ENCODE assay signal across 8 cellular contexts in the genomic region with DNA sequence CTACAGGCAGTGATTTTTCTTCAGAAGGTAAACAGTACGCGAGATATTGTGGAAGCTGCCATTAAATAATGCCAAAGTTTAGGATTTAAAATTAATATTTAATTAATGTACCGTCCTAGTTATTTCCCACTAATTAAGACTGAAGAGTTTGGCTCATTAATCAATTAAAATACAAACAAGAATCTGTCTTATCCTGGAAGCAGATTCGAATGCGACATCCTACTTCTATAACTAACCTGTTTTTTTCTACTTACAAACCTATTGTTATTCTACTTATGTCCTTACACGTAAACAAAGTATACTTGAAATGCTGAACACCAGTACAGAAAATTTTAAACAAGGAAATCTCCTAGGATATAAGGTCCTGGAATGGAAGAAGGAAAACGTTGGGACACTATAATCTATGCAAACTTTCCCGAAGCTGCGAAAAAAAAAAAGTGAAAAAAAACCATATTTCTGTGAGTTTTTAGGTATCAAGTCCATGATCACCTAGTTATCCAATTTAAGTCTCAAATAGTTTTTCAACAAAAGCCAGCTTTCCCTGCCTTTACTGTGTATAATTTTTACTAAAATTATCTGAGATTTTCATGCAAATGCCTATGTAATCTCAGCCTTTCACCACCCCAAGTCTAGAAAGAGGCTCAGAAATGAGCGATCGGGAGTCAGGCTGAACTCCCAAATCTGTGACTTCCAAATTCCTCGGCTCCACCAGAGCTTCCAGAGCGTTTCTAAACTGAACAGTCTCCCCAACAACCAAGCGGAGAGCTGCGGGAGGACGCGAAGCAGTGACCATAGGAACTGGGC. TPM values are rescaled to one million over a fixed set of nuclear protein-coding genes. Genes with fewer than 3 reads are reported as not detected.
A peak's percentile ranks its signal among the peaks of the same experiment; 100 is the strongest.
DNase-seq lines count a peak whose midpoint lies in the region; ATAC-seq lines count a peak whose summit lies in the region.

No MANE protein-coding gene starts in this region.

- H3K4me1 Mint-ChIP-seq in T-helper 1 cell treated with Interleukin-12 subunit alpha and Interleukin-12 subunit beta and Interleukin-4 antibody, amounts not matched to agents 30 μg/mL and 1 μg/mL, for 36 hours (ENCODE audit: low read depth) = peaks cover 8% of the 10 kb centered on the region
- H3K4me1 Mint-ChIP-seq in activated naive CD8-positive, alpha-beta T cell treated with anti-CD3 and anti-CD28 coated beads for 36 hours = peaks cover 14% of the 10 kb centered on the region

- no peaks in the 10 kb centered on the region for H3K9me3 ChIP-seq in subcutaneous abdominal adipose tissue (ENCODE audit: control insufficient read depth in 5 of 5, low read length in 5 of 5)

- no peak for ATAC-seq in HG02970 (IDR thresholded peaks at IDR 0.05; ENCODE audit: low FRiP score, unreplicated experiment)

- H3K4me3 ChIP-seq in subcutaneous abdominal adipose tissue (ENCODE audit: low read depth in 1 of 5, low read length in 5 of 5) = peak overlapping the region; percentile 77 to 99 (median 91)

- peak overlapping the region; percentile 52 for H3K27ac Mint-ChIP-seq in T-helper 1 cell treated with Interleukin-12 subunit alpha and Interleukin-12 subunit beta and Interleukin-4 antibody, amounts not matched to agents 30 μg/mL and 1 μg/mL, for 36 hours
- peak overlapping the region; percentile 88 for H3K27ac Mint-ChIP-seq in activated naive CD8-positive, alpha-beta T cell treated with anti-CD3 and anti-CD28 coated beads for 36 hours

- DNase-seq in T-helper 1 cell = no peak
- no peak for DNase-seq in activated naive CD8-positive, alpha-beta T cell treated with anti-CD3 and anti-CD28 coated beads for 36 hours
- DNase-seq in iris pigment epithelial cell (ENCODE audit: low read depth) = peak; percentile 15
- DNase-seq in NCI-H146 treated with DMSO at 0.1 percent for 48 hours (lab: John Stamatoyannopoulos, UW; ENCODE audit: unreplicated experiment) = no peak
- DNase-seq in NCI-H774 (lab: John Stamatoyannopoulos, UW) = no peak

- H3K27me3 ChIP-seq in subcutaneous abdominal adipose tissue (ENCODE audit: control insufficient read depth in 5 of 5, insufficient read depth in 4 of 5, low read length in 5 of 5) = no peaks in the 10 kb centered on the region

- H3K9me3 Mint-ChIP-seq in T-helper 1 cell treated with Interleukin-12 subunit alpha and Interleukin-12 subunit beta and Interleukin-4 antibody, amounts not matched to agents 30 μg/mL and 1 μg/mL, for 36 hours = no peaks in the 10 kb centered on the region
- H3K9me3 Mint-ChIP-seq in activated naive CD8-positive, alpha-beta T cell treated with anti-CD3 and anti-CD28 coated beads for 36 hours = peaks cover 16% of the 10 kb centered on the region

- H3K36me3 ChIP-seq in subcutaneous abdominal adipose tissue (ENCODE audit: control insufficient read depth in 5 of 5, insufficient read depth in 5 of 5, low read length in 5 of 5) = no peaks in the 10 kb centered on the region

- peaks cover 3 to 21% (median 15%) of the 10 kb centered on the region in 5 donors for H3K4me1 ChIP-seq in subcutaneous abdominal adipose tissue (ENCODE audit: control insufficient read depth in 5 of 5, insufficient read depth in 5 of 5, low read length in 5 of 5)

- peak overlapping the region; percentile 70 for H3K27ac ChIP-seq in subcutaneous abdominal adipose tissue (ENCODE audit: low read depth, low read length)

- peaks cover 39% of the 10 kb centered on the region for H3K27me3 Mint-ChIP-seq in T-helper 1 cell treated with Interleukin-12 subunit alpha and Interleukin-12 subunit beta and Interleukin-4 antibody, amounts not matched to agents 30 μg/mL and 1 μg/mL, for 36 hours (ENCODE audit: low read depth)
- H3K27me3 Mint-ChIP-seq in activated naive CD8-positive, alpha-beta T cell treated with anti-CD3 and anti-CD28 coated beads for 36 hours = no peaks in the 10 kb centered on the region

- H3K4me3 Mint-ChIP-seq in T-helper 1 cell treated with Interleukin-12 subunit alpha and Interleukin-12 subunit beta and Interleukin-4 antibody, amounts not matched to agents 30 μg/mL and 1 μg/mL, for 36 hours = peak overlapping the region; percentile 98
- H3K4me3 Mint-ChIP-seq in activated naive CD8-positive, alpha-beta T cell treated with anti-CD3 and anti-CD28 coated beads for 36 hours = peak overlapping the region; percentile 93

- H3K9ac ChIP-seq in subcutaneous abdominal adipose tissue (ENCODE audit: low read length in 5 of 5) = peak overlapping the region; percentile 39 to 87 (median 79)

- H3K36me3 Mint-ChIP-seq in T-helper 1 cell treated with Interleukin-12 subunit alpha and Interleukin-12 subunit beta and Interleukin-4 antibody, amounts not matched to agents 30 μg/mL and 1 μg/mL, for 36 hours (ENCODE audit: low read depth) = no peaks in the 10 kb centered on the region
- H3K36me3 Mint-ChIP-seq in activated naive CD8-positive, alpha-beta T cell treated with anti-CD3 and anti-CD28 coated beads for 36 hours = peaks cover 26% of the 10 kb centered on the region

RNA-seq across cellular contexts. Expression of a gene that starts 1.2 kb away (rescaled TPM):
- 1 to 10 TPM; 1.0 to 1.3 TPM for total RNA-seq in activated naive CD8-positive, alpha-beta T cell treated with anti-CD3 and anti-CD28 coated beads for 36 hours

RNA-seq across cellular contexts. Expression of a gene that starts 14.5 kb away (rescaled TPM):
- 1 to 10 TPM; 5.6 to 7.5 TPM for total RNA-seq in activated naive CD8-positive, alpha-beta T cell treated with anti-CD3 and anti-CD28 coated beads for 36 hours

RNA-seq across cellular contexts. Expression of a gene that starts 14.5 kb away (rescaled TPM):
- total RNA-seq in activated naive CD8-positive, alpha-beta T cell treated with anti-CD3 and anti-CD28 coated beads for 36 hours = 1 to 10 TPM; 6.4 to 7.1 TPM

RNA-seq across cellular contexts. Expression of a gene that starts 40.6 kb away (rescaled TPM):
- 10 to 100 TPM; 56.8 to 61.2 TPM for total RNA-seq in activated naive CD8-positive, alpha-beta T cell treated with anti-CD3 and anti-CD28 coated beads for 36 hours

RNA-seq across cellular contexts. Expression of a gene that starts 40.7 kb away (rescaled TPM):
- 10 to 100 TPM; 35.8 to 38.0 TPM for total RNA-seq in activated naive CD8-positive, alpha-beta T cell treated with anti-CD3 and anti-CD28 coated beads for 36 hours
